Comparison of ENCODE assay signal across 30 cellular contexts in genomic region chr6:47428288-47428687, GRCh38.
"Had no signal": no experiment of that assay in that cellular context is flagged by ENCODE, and none has a peak within 500 bp of the region (broad histone marks: within the 10 kb centered on the region; RNA-seq: fewer than 3 reads in every experiment).

No MANE protein-coding gene starts in this region.

- ATAC-seq: activated CD4-positive, alpha-beta T cell treated with anti-CD3 and anti-CD28 coated beads for 36 hours; activated CD4-positive, CD25-positive, alpha-beta regulatory T cell treated with anti-CD3 and anti-CD28 coated beads, Interleukin-2, amount 50 U/mL, for 24 hours; activated CD8-positive, alpha-beta T cell treated with anti-CD3 and anti-CD28 coated beads, Interleukin-2, amount 10 ng/mL, durations not matched to agents 7 days and 5 days had no signal

- H3K4me1 Mint-ChIP-seq: activated CD4-positive, alpha-beta T cell treated with anti-CD3 and anti-CD28 coated beads for 36 hours; activated naive CD4-positive, alpha-beta T cell treated with anti-CD3 and anti-CD28 coated beads, Interleukin-2, amount 50 U/mL, for 24 hours had no signal

- H3K27ac ChIP-seq: ascending aorta, breast epithelium, Peyer's patch, SJSA1 had no signal

- H3K27ac Mint-ChIP-seq: activated CD4-positive, alpha-beta T cell treated with anti-CD3 and anti-CD28 coated beads for 36 hours; activated CD4-positive, alpha-beta T cell treated with anti-CD3 and anti-CD28 coated beads, Interleukin-2, amount 10 ng/mL, durations not matched to agents 7 days and 5 days; activated CD8-positive, alpha-beta T cell treated with anti-CD3 and anti-CD28 coated beads, Interleukin-2, amount 10 ng/mL, durations not matched to agents 7 days and 5 days; activated naive CD4-positive, alpha-beta T cell treated with anti-CD3 and anti-CD28 coated beads, Interleukin-2, amount 50 U/mL, for 24 hours; activated T-cell treated with anti-CD3 and anti-CD28 coated beads, Interleukin-2, amount 50 U/mL, for 24 hours; activated T-helper 2 cell treated with anti-CD3 and anti-CD28 coated beads, Interferon-gamma antibody, Interleukin-2, Interleukin-4, amounts not matched to agents 10 μg/mL and 5 μg/mL and 100 μg/mL, durations not matched to agents 14 hours and 24 hours and 36 hours; T-helper 1 cell treated with Interleukin-12 subunit alpha and Interleukin-12 subunit beta and Interleukin-4 antibody, amounts not matched to agents 30 μg/mL and 1 μg/mL, for 36 hours; T-helper 2 cell treated with Interferon-gamma antibody and Interleukin-4, amounts not matched to agents 5 μg/mL and 100 μg/mL, for 36 hours had no signal

- H3K36me3 ChIP-seq: ascending aorta, breast epithelium, Peyer's patch, SJSA1 had no signal

- H3K27me3 Mint-ChIP-seq: activated CD4-positive, alpha-beta T cell treated with anti-CD3 and anti-CD28 coated beads for 36 hours; activated naive CD4-positive, alpha-beta T cell treated with anti-CD3 and anti-CD28 coated beads, Interleukin-2, amount 50 U/mL, for 24 hours; activated T-cell treated with anti-CD3 and anti-CD28 coated beads, Interleukin-2, amount 50 U/mL, for 24 hours had no signal

- H3K9ac ChIP-seq: SK-N-SH had no signal

- H3K4me3 ChIP-seq: ascending aorta, breast epithelium, Peyer's patch, SJSA1 had no signal

- H3K4me1 ChIP-seq: ascending aorta, breast epithelium, Peyer's patch, SJSA1 had no signal

- H3K4me3 Mint-ChIP-seq: activated CD4-positive, alpha-beta T cell treated with anti-CD3 and anti-CD28 coated beads for 36 hours; activated CD4-positive, alpha-beta T cell treated with anti-CD3 and anti-CD28 coated beads, Interleukin-2, amount 10 ng/mL, durations not matched to agents 7 days and 5 days; activated CD8-positive, alpha-beta T cell treated with anti-CD3 and anti-CD28 coated beads, Interleukin-2, amount 10 ng/mL, durations not matched to agents 7 days and 5 days; activated naive CD4-positive, alpha-beta T cell treated with anti-CD3 and anti-CD28 coated beads, Interleukin-2, amount 50 U/mL, for 24 hours; activated naive CD8-positive, alpha-beta T cell treated with anti-CD3 and anti-CD28 coated beads, Interleukin-2, amount 10 ng/mL, durations not matched to agents 7 days and 5 days; activated T-cell treated with anti-CD3 and anti-CD28 coated beads, Interleukin-2, amount 50 U/mL, for 24 hours; T-helper 1 cell treated with Interleukin-12 subunit alpha and Interleukin-12 subunit beta and Interleukin-4 antibody, amounts not matched to agents 30 μg/mL and 1 μg/mL, for 36 hours; T-helper 2 cell treated with Interferon-gamma antibody and Interleukin-4, amounts not matched to agents 5 μg/mL and 100 μg/mL, for 36 hours had no signal

- H3K9me3 ChIP-seq: ascending aorta, SJSA1, SK-N-SH had no signal

- H3K4me2 ChIP-seq: SK-N-SH had no signal

- H3K9me2 ChIP-seq: SK-N-SH had no signal

- FAIRE-seq: TTC549 had no signal

- DNase-seq: activated CD4-positive, alpha-beta T cell treated with anti-CD3 and anti-CD28 coated beads for 36 hours; activated CD4-positive, alpha-beta T cell treated with anti-CD3 and anti-CD28 coated beads, Interleukin-2, amount 10 ng/mL, durations not matched to agents 7 days and 5 days; activated CD4-positive, alpha-beta T cell treated with anti-CD3 and anti-CD28 coated beads, Interleukin-2, amount 50 U/mL, for 48 hours; activated CD8-positive, alpha-beta T cell treated with anti-CD3 and anti-CD28 coated beads, Interleukin-2, amount 10 ng/mL, durations not matched to agents 7 days and 5 days; activated gamma-delta T cell; activated naive CD4-positive, alpha-beta T cell treated with Interleukin-2 at 50 U/mL for 16 hours; activated naive CD8-positive, alpha-beta T cell treated with anti-CD3 and anti-CD28 coated beads, Interleukin-2, amount 10 ng/mL, durations not matched to agents 7 days and 5 days; activated T-cell treated with anti-CD3 and anti-CD28 coated beads, Interleukin-2, amount 50 U/mL, for 24 hours; amygdala; NCI-H1048; NCI-H1105 treated with DMSO at 0.1 percent for 48 hours; NCI-H1436; NCI-H1694; NCI-H1930; NCI-H2081 treated with DMSO at 0.1 percent for 48 hours; NCI-H345; NCI-H524 treated with DMSO at 0.1 percent for 48 hours; Peyer's patch; RPMI8226; SHP77 treated with DMSO at 0.1 percent for 48 hours; SK-N-SH had no signal

- H3K27me3 ChIP-seq: ascending aorta, breast epithelium, Peyer's patch, SJSA1 had no signal
